In genomic region chr1:83287391-83287790, GRCh38 we compare ENCODE assay signal across 6 cellular contexts.
DNase-seq lines count a peak whose midpoint lies in the region; ATAC-seq, FAIRE-seq and TF ChIP-seq lines count a peak whose summit lies in the region.
"Not testable (repeated sequence)": the region's sequence is repeated elsewhere in the genome, so short reads cannot be mapped to it uniquely, and the experiment has no call there.

No MANE protein-coding gene starts in this region.

- H3K4me3 ChIP-seq in PC-3 (ENCODE audit: low read length); H1 (ENCODE audit: extremely low read depth in 1 of 4, insufficient read depth in 2 of 4, low read depth in 3 of 4, low read length in 4 of 4): not testable (repeated sequence)

- H3K27me3 Mint-ChIP-seq in activated T-cell treated with anti-CD3 and anti-CD28 coated beads, Interleukin-2, amount 50 U/mL, for 72 hours (ENCODE audit: low read depth); activated T-helper 17 cell treated with anti-CD3 and anti-CD28 coated beads, Interleukin-2, amount 50 U/mL, for 72 hours: not testable (repeated sequence)

- H3K9me3 ChIP-seq in PC-3 (ENCODE audit: low read length); H1 (ENCODE audit: insufficient read depth in 2 of 2, low read depth in 1 of 2, low read length in 1 of 2): not testable (repeated sequence)

- H2BK5ac ChIP-seq in H1 (ENCODE audit: low read depth, low read length), result not testable (repeated sequence)

- not testable (repeated sequence) for H3K56ac ChIP-seq in H1 (replicated peaks; ENCODE audit: insufficient read length, low read depth, low read length)

- not testable (repeated sequence) for TF ChIP-seq POLR2A in H54 (IDR thresholded peaks at IDR 0.05; ENCODE audit: low read depth, low read length); H1 (IDR thresholded peaks at IDR 0.05; ENCODE audit: control extremely low read depth in 1 of 2, low read depth in 2 of 2, low read length in 2 of 2)

- H3F3A ChIP-seq in PC-3 (ENCODE audit: low read length, unreplicated experiment), result not testable (repeated sequence)

- not testable (repeated sequence) for H2BK12ac ChIP-seq in H1 (ENCODE audit: low read depth, low read length)

- DNase-seq in H54 (ENCODE audit: insufficient read length, low spot score); PC-3; activated T-cell treated with anti-CD3 and anti-CD28 coated beads, Interleukin-2, amount 50 U/mL, for 72 hours; activated naive CD4-positive, alpha-beta T cell treated with anti-CD3 and anti-CD28 coated beads, Interleukin-2, amount 50 U/mL, for 72 hours (ENCODE audit: low spot score in 2 of 2); H1 (ENCODE audit: low read depth in 1 of 2, low spot score in 2 of 2): not testable (repeated sequence)

- not testable (repeated sequence) for H3K79me1 ChIP-seq in H1 (ENCODE audit: low read depth, low read length)

- not testable (repeated sequence) for H3K4me3 Mint-ChIP-seq in activated T-cell treated with anti-CD3 and anti-CD28 coated beads, Interleukin-2, amount 50 U/mL, for 72 hours; activated T-helper 17 cell treated with anti-CD3 and anti-CD28 coated beads, Interleukin-2, amount 50 U/mL, for 72 hours

- H3K79me2 ChIP-seq in PC-3 (ENCODE audit: low read length); H1 (ENCODE audit: control insufficient read depth in 1 of 2, insufficient read depth in 2 of 2, low read length in 2 of 2): not testable (repeated sequence)

- not testable (repeated sequence) for H3K4me2 ChIP-seq in PC-3 (ENCODE audit: low read length); H1 (ENCODE audit: insufficient read depth in 1 of 2, low read depth in 2 of 2, low read length in 2 of 2)

- not testable (repeated sequence) for H3K9me2 ChIP-seq in PC-3 (replicated peaks; ENCODE audit: low read length)

- BruUV-seq in PC-3 (replicated peaks; lab: Mats Ljungman, UMichigan), result not testable (repeated sequence)

- not testable (repeated sequence) for H3K14ac ChIP-seq in H1 (ENCODE audit: insufficient read length)

- H3K23ac ChIP-seq in H1 (ENCODE audit: insufficient read length), result not testable (repeated sequence)

- not testable (repeated sequence) for H2AK5ac ChIP-seq in H1 (ENCODE audit: low read depth, low read length)

- H3K27ac Mint-ChIP-seq in activated T-cell treated with anti-CD3 and anti-CD28 coated beads, Interleukin-2, amount 50 U/mL, for 72 hours; activated T-helper 17 cell treated with anti-CD3 and anti-CD28 coated beads, Interleukin-2, amount 50 U/mL, for 72 hours; activated naive CD4-positive, alpha-beta T cell treated with anti-CD3 and anti-CD28 coated beads, Interleukin-2, amount 50 U/mL, for 72 hours: not testable (repeated sequence)

- not testable (repeated sequence) for H4K8ac ChIP-seq in H1 (ENCODE audit: extremely low read depth, insufficient read depth, low read length)

- H2BK20ac ChIP-seq in H1 (ENCODE audit: low read length), result not testable (repeated sequence)

- POLR2A ChIA-PET in PC-3 (lab: Charles Lee; ENCODE audit: unreplicated experiment); H1 (lab: Charles Lee; ENCODE audit: partially characterized antibody): not testable (repeated sequence)

- not testable (repeated sequence) for H4K20me1 ChIP-seq in PC-3 (ENCODE audit: low read length); H1 (replicated peaks in 1 of 2; ENCODE audit: control insufficient read depth in 1 of 2, insufficient read depth in 2 of 2, low read length in 2 of 2)

- H3K18ac ChIP-seq in H1 (ENCODE audit: extremely low read depth, low read length), result not testable (repeated sequence)

- not testable (repeated sequence) for H3K9ac ChIP-seq in PC-3 (ENCODE audit: low read length); H1 (replicated peaks in 1 of 4; ENCODE audit: extremely low read depth in 1 of 4, low read depth in 3 of 4, low read length in 3 of 4)

- H3K23me2 ChIP-seq in H1 (ENCODE audit: low read depth, low read length), result not testable (repeated sequence)

- H2BK120ac ChIP-seq in H1 (replicated peaks; ENCODE audit: low read depth, low read length), result not testable (repeated sequence)

- H3K4ac ChIP-seq in H1 (replicated peaks; ENCODE audit: insufficient read length, low read depth, low read length), result not testable (repeated sequence)

- FAIRE-seq in H54 (lab: Jason Lieb, UNC) (peak; percentile 33), H1 (lab: Jason Lieb, UNC) (peak; percentile 19)

- not testable (repeated sequence) for H3K9me3 Mint-ChIP-seq in activated T-cell treated with anti-CD3 and anti-CD28 coated beads, Interleukin-2, amount 50 U/mL, for 72 hours; activated T-helper 17 cell treated with anti-CD3 and anti-CD28 coated beads, Interleukin-2, amount 50 U/mL, for 72 hours; activated naive CD4-positive, alpha-beta T cell treated with anti-CD3 and anti-CD28 coated beads, Interleukin-2, amount 50 U/mL, for 72 hours

- not testable (repeated sequence) for H2AFZ ChIP-seq in PC-3 (ENCODE audit: low read length); H1 (ENCODE audit: low read length)

- not testable (repeated sequence) for TF ChIP-seq RAD21 in H1 (IDR thresholded peaks at IDR 0.05 in 1 of 2, conservative IDR thresholded peaks at IDR 0.05 in 1 of 2; ENCODE audit: low read depth in 2 of 2, low read length in 2 of 2)

- H3K36me3 ChIP-seq in PC-3 (ENCODE audit: low read depth, low read length); H1 (ENCODE audit: control insufficient read depth in 2 of 4, insufficient read depth in 4 of 4, low read length in 3 of 4): not testable (repeated sequence)

- CTCF ChIA-PET in PC-3 (lab: Charles Lee); H1 (lab: Charles Lee; ENCODE audit: partially characterized antibody): not testable (repeated sequence)

- TF ChIP-seq CTCF in PC-3 (conservative IDR thresholded peaks at IDR 0.05; ENCODE audit: low read depth, low read length); H1 (IDR thresholded peaks at IDR 0.05; ENCODE audit: control extremely low read depth in 1 of 3, insufficient read depth in 1 of 3, low read depth in 1 of 3, low read length in 3 of 3): not testable (repeated sequence)

- not testable (repeated sequence) for H3K4me1 Mint-ChIP-seq in activated T-cell treated with anti-CD3 and anti-CD28 coated beads, Interleukin-2, amount 50 U/mL, for 72 hours (ENCODE audit: low read depth); activated T-helper 17 cell treated with anti-CD3 and anti-CD28 coated beads, Interleukin-2, amount 50 U/mL, for 72 hours

- peak; percentile 50 for ATAC-seq in PC-3
- peak; percentile 23 to 45 for ATAC-seq in activated T-cell treated with anti-CD3 and anti-CD28 coated beads, Interleukin-2, amount 50 U/mL, for 72 hours (replicated peaks in 1 of 2)
- ATAC-seq in activated T-helper 17 cell treated with anti-CD3 and anti-CD28 coated beads, Interleukin-2, amount 50 U/mL, for 72 hours (replicated peaks), result peak; percentile 56
- peak; percentile 28 to 41 for ATAC-seq in activated naive CD4-positive, alpha-beta T cell treated with anti-CD3 and anti-CD28 coated beads, Interleukin-2, amount 50 U/mL, for 72 hours

- not testable (repeated sequence) for H2BK15ac ChIP-seq in H1 (ENCODE audit: low read length)

- not testable (repeated sequence) for TF ChIP-seq EP300 in H1 (IDR thresholded peaks at IDR 0.05; ENCODE audit: borderline replicate concordance in 1 of 2, low read depth in 2 of 2, low read length in 2 of 2)

- not testable (repeated sequence) for H3K27me3 ChIP-seq in PC-3 (ENCODE audit: low read length); H1 (replicated peaks in 1 of 4; ENCODE audit: control insufficient read depth in 3 of 4, extremely low read depth in 1 of 4, insufficient read depth in 3 of 4, low read length in 3 of 4)

- 96% methylated on average over 1 of the region's 1 CpG; no CpG with 5 or more reads in 1 of the 2 experiments for WGBS in H1 (ENCODE audit: extremely low coverage in 1 of 2, insufficient coverage in 1 of 2, insufficient read length in 1 of 2, insufficient replicate concordance in 2 of 2, low coverage in 1 of 2, low lambda C conversion rate in 2 of 2, missing lambda C conversion rate in 1 of 2), 2 experiments

- not testable (repeated sequence) for H3K4me1 ChIP-seq in PC-3 (ENCODE audit: insufficient read depth, low read length); H1 (replicated peaks in 1 of 4; ENCODE audit: control insufficient read depth in 3 of 4, insufficient read depth in 4 of 4, low read length in 3 of 4)

- not testable (repeated sequence) for H3K36me3 Mint-ChIP-seq in activated T-cell treated with anti-CD3 and anti-CD28 coated beads, Interleukin-2, amount 50 U/mL, for 72 hours (ENCODE audit: insufficient read depth in 2 of 2); activated T-helper 17 cell treated with anti-CD3 and anti-CD28 coated beads, Interleukin-2, amount 50 U/mL, for 72 hours (ENCODE audit: low read depth); activated naive CD4-positive, alpha-beta T cell treated with anti-CD3 and anti-CD28 coated beads, Interleukin-2, amount 50 U/mL, for 72 hours

- intact Hi-C loops in PC-3 (cut with micrococcal nuclease), result not testable (repeated sequence)

- H4K91ac ChIP-seq in H1 (replicated peaks; ENCODE audit: insufficient read length, low read length), result not testable (repeated sequence)

- not testable (repeated sequence) for H4K5ac ChIP-seq in H1 (ENCODE audit: insufficient read length, low read depth, low read length)

- H3K27ac ChIP-seq in PC-3 (ENCODE audit: low read length); H1 (ENCODE audit: low read depth, low read length): not testable (repeated sequence)
